In genomic region chr12:95224202-95225170, GRCh38 we compare ENCODE assay signal across 12 cellular contexts. TPM values are rescaled to one million over a fixed set of nuclear protein-coding genes. Genes with fewer than 3 reads are reported as not detected.
A peak's percentile ranks its signal among the peaks of the same experiment; 100 is the strongest.
DNase-seq lines count a peak whose midpoint lies in the region; ATAC-seq and TF ChIP-seq lines count a peak whose summit lies in the region.
"Had no signal": no experiment of that assay in that cellular context is flagged by ENCODE, and none has a peak within 500 bp of the region (broad histone marks: within the 10 kb centered on the region; RNA-seq: fewer than 3 reads in every experiment).

No MANE protein-coding gene starts in this region.

- no peaks in the 10 kb centered on the region for H3K36me3 ChIP-seq in brain microvascular endothelial cell (replicated peaks)
- H3K36me3 ChIP-seq in osteoblast (ENCODE audit: insufficient read depth, low read length) = no peaks in the 10 kb centered on the region
- no peaks in the 10 kb centered on the region; the same call in 1 of the 2 replicates for H3K36me3 ChIP-seq in Caco-2 (ENCODE audit: control insufficient read depth, insufficient read depth, low read length)
- H3K36me3 ChIP-seq: neutrophil had no signal

- H3K4me1 Mint-ChIP-seq in activated CD8-positive, alpha-beta memory T cell treated with anti-CD3 and anti-CD28 coated beads, Interleukin-2, amount 10 ng/mL, durations not matched to agents 7 days and 5 days = peaks cover 15% of the 10 kb centered on the region
- peaks cover 9% of the 10 kb centered on the region for H3K4me1 Mint-ChIP-seq in Caco-2 (ENCODE audit: low read depth, unreplicated experiment)

- no peak overlapping the region for H3K27ac Mint-ChIP-seq in activated CD8-positive, alpha-beta memory T cell treated with anti-CD3 and anti-CD28 coated beads, Interleukin-2, amount 10 ng/mL, durations not matched to agents 7 days and 5 days
- no peak overlapping the region for H3K27ac Mint-ChIP-seq in Caco-2 (ENCODE audit: unreplicated experiment)

- H3K9me3 ChIP-seq in osteoblast (ENCODE audit: low read depth, low read length) (no peaks in the 10 kb centered on the region), Caco-2 (no peaks in the 10 kb centered on the region)
- H3K9me3 ChIP-seq: neutrophil, testis had no signal

- no peak overlapping the region for H2AFZ ChIP-seq in osteoblast (ENCODE audit: low read length)

- H3K36me3 Mint-ChIP-seq in activated CD8-positive, alpha-beta memory T cell treated with anti-CD3 and anti-CD28 coated beads, Interleukin-2, amount 10 ng/mL, durations not matched to agents 7 days and 5 days = peaks cover 20% of the 10 kb centered on the region
- H3K36me3 Mint-ChIP-seq in Caco-2 (ENCODE audit: insufficient read depth, unreplicated experiment) = peaks cover 23% of the 10 kb centered on the region

- TF ChIP-seq CTCF in brain microvascular endothelial cell (IDR thresholded peaks at IDR 0.05; ENCODE audit: low read depth, low read length, missing control alignments) (no peak), osteoblast (IDR thresholded peaks at IDR 0.05; ENCODE audit: extremely low read depth, low read depth, low read length) (no peak), GM13977 (IDR thresholded peaks at IDR 0.05; ENCODE audit: extremely low read depth, insufficient read depth, missing control alignments) (no peak), Caco-2 (IDR thresholded peaks at IDR 0.05; ENCODE audit: insufficient read depth in 1 of 2, low read depth in 1 of 2, low read length in 1 of 2, severe bottlenecking in 1 of 2, unreplicated experiment in 1 of 2) (no peak)

- in situ Hi-C loops in brain microvascular endothelial cell (cut with HindIII; ENCODE audit: low pct_ligation_motif_present, low sequenced_read_pairs) (no loop called here), GM13977 (cut with MboI; ENCODE audit: low pct_unique_long_range_greater_than_20kb, low sequenced_read_pairs, unreplicated experiment) (no loop called here)

- no peak overlapping the region for H3K4me3 Mint-ChIP-seq in activated CD8-positive, alpha-beta memory T cell treated with anti-CD3 and anti-CD28 coated beads, Interleukin-2, amount 10 ng/mL, durations not matched to agents 7 days and 5 days
- no peak overlapping the region for H3K4me3 Mint-ChIP-seq in Caco-2 (ENCODE audit: unreplicated experiment)

- H3K27ac ChIP-seq in brain microvascular endothelial cell (no peak overlapping the region), osteoblast (ENCODE audit: low read depth, low read length) (peak overlapping the region; percentile 21)
- H3K27ac ChIP-seq: neutrophil, testis had no signal

- H3K27me3 ChIP-seq in brain microvascular endothelial cell (replicated peaks) = no peaks in the 10 kb centered on the region
- no peaks in the 10 kb centered on the region for H3K27me3 ChIP-seq in osteoblast (ENCODE audit: insufficient read depth, low read length)
- H3K27me3 ChIP-seq in Caco-2 (replicated peaks; ENCODE audit: control insufficient read depth, insufficient read depth, low read length) = no peaks in the 10 kb centered on the region
- H3K27me3 ChIP-seq: neutrophil, testis had no signal

- POLR2A ChIA-PET in Caco-2 (lab: Charles Lee) = no interaction called here

- H3K4me1 ChIP-seq in osteoblast (ENCODE audit: insufficient read depth, low read length) = peaks cover 13% of the 10 kb centered on the region
- 0 out of 2 replicates have a peak, but pooled peaks cover 7% of the 10 kb centered on the region for H3K4me1 ChIP-seq in Caco-2

- intact Hi-C loops in Caco-2 (cut with micrococcal nuclease; ENCODE audit: unreplicated experiment) = no loop called here

- H3K9me3 Mint-ChIP-seq in activated CD8-positive, alpha-beta memory T cell treated with anti-CD3 and anti-CD28 coated beads, Interleukin-2, amount 10 ng/mL, durations not matched to agents 7 days and 5 days (ENCODE audit: low read depth) = no peaks in the 10 kb centered on the region
- no peaks in the 10 kb centered on the region for H3K9me3 Mint-ChIP-seq in Caco-2 (ENCODE audit: unreplicated experiment)

- BruUV-seq in Caco-2 (replicated peaks; lab: Mats Ljungman, UMichigan) = no TSS peak

- no peaks in the 10 kb centered on the region for H3K27me3 Mint-ChIP-seq in activated CD8-positive, alpha-beta memory T cell treated with anti-CD3 and anti-CD28 coated beads, Interleukin-2, amount 10 ng/mL, durations not matched to agents 7 days and 5 days
- no peaks in the 10 kb centered on the region for H3K27me3 Mint-ChIP-seq in Caco-2 (ENCODE audit: insufficient read depth, unreplicated experiment)

- H3K4me3 ChIP-seq in brain microvascular endothelial cell (ENCODE audit: low read depth, low read length) (no peak overlapping the region), osteoblast (ENCODE audit: insufficient read depth, low read length) (no peak overlapping the region), Caco-2 (ENCODE audit: low read depth, low read length) (no peak overlapping the region)
- H3K4me3 ChIP-seq: testis had no signal

- DNase-seq in activated CD8-positive, alpha-beta memory T cell treated with anti-CD3 and anti-CD28 coated beads, Interleukin-2, amount 10 ng/mL, durations not matched to agents 7 days and 5 days = no peak
- DNase-seq in activated CD8-positive, alpha-beta memory T cell treated with anti-CD3 and anti-CD28 coated beads for 24 hours = no peak
- DNase-seq in NCI-H510A (lab: John Stamatoyannopoulos, UW) (peak; percentile 24), brain microvascular endothelial cell (peak; percentile 63), osteoblast (ENCODE audit: insufficient read length, low spot score, missing footprints) (peak; percentile 78), GM13977 (ENCODE audit: low spot score) (no peak), Caco-2 (no peak)
- DNase-seq: effector memory CD4-positive, alpha-beta T cell; NCI-H526 treated with DMSO at 0.1 percent for 48 hours; testis had no signal

- CTCF ChIA-PET in activated CD8-positive, alpha-beta memory T cell treated with anti-CD3 and anti-CD28 coated beads, Interleukin-2, amount 10 ng/mL, durations not matched to agents 7 days and 5 days (lab: Charles Lee) = no interaction called here
- CTCF ChIA-PET in Caco-2 (lab: Charles Lee) = interaction anchor here (1.4 kb wide), 1 partner anchor 310 kb away, joined by 3 read pairs; no protein-coding TSS in a partner anchor

- H3K4me2 ChIP-seq in osteoblast (ENCODE audit: insufficient read depth, low read length) = no peak overlapping the region

- H4K20me1 ChIP-seq in osteoblast (ENCODE audit: insufficient read depth, low read length) = peaks cover 16% of the 10 kb centered on the region

- peaks cover 93% of the 10 kb centered on the region for H3K79me2 ChIP-seq in osteoblast (ENCODE audit: insufficient read depth, low read length)

- peak; percentile 33 for ATAC-seq in activated CD8-positive, alpha-beta memory T cell treated with anti-CD3 and anti-CD28 coated beads, Interleukin-2, amount 10 ng/mL, durations not matched to agents 7 days and 5 days
- ATAC-seq in GM21447 (IDR thresholded peaks at IDR 0.05; ENCODE audit: unreplicated experiment) = no peak

RNA-seq across cellular contexts. Expression of gene VEZT, which starts 6.9 kb away (rescaled TPM):
- 10 to 100 TPM; 36.9 to 52.3 TPM for total RNA-seq in activated CD8-positive, alpha-beta memory T cell treated with anti-CD3 and anti-CD28 coated beads, Interleukin-2, amount 10 ng/mL, durations not matched to agents 7 days and 5 days
- total RNA-seq in osteoblast (77.1 and 86.3 TPM in 2 replicates), Caco-2 (2022) (76.9 and 77.4 TPM in 2 replicates)

RNA-seq across cellular contexts. Expression of gene FGD6, which starts 7.2 kb away (rescaled TPM):
- total RNA-seq in activated CD8-positive, alpha-beta memory T cell treated with anti-CD3 and anti-CD28 coated beads, Interleukin-2, amount 10 ng/mL, durations not matched to agents 7 days and 5 days = under 1 TPM; 0.56 to 0.91 TPM
- total RNA-seq in osteoblast (11.9 and 14.4 TPM in 2 replicates), Caco-2 (2022) (23.5 and 25.1 TPM in 2 replicates)

Comparison
In these comparisons a context has a peak if more than half of its experiments do, and no peak if none do; other contexts are left out.
1. DNase-seq: peak in NCI-H510A (single experiment), brain microvascular endothelial cell (single experiment) and osteoblast (single experiment); none in activated CD8-positive, alpha-beta memory T cell treated with anti-CD3 and anti-CD28 coated beads, Interleukin-2, amount 10 ng/mL, durations not matched to agents 7 days and 5 days (single experiment), activated CD8-positive, alpha-beta memory T cell treated with anti-CD3 and anti-CD28 coated beads for 24 hours (single experiment), GM13977 (single experiment) and Caco-2 (0 of 2).